In genomic region chr20:63704749-63705117, GRCh38 we compare ENCODE assay signal across 1 cellular context.
TF ChIP-seq lines count a peak whose summit lies in the region.

No MANE protein-coding gene starts in this region.

TF ChIP-seq in HEK293T, 16 proteins besides CTCF, POLR2A, EP300 and RAD21:
- no peak for TF ChIP-seq FOXM1 (IDR thresholded peaks at IDR 0.05; ENCODE audit: borderline replicate concordance)
- TF ChIP-seq NFRKB (IDR thresholded peaks at IDR 0.05), result no peak
- no peak for TF ChIP-seq SUZ12 (IDR thresholded peaks at IDR 0.05)
- no peak for TF ChIP-seq TARDBP (IDR thresholded peaks at IDR 0.05)
- no peak for TF ChIP-seq ZNF384 (IDR thresholded peaks at IDR 0.05)
- TF ChIP-seq ELF4 (IDR thresholded peaks at IDR 0.05), result no peak
- TF ChIP-seq PKNOX1 (IDR thresholded peaks at IDR 0.05), result no peak
- TF ChIP-seq FOXK2 (IDR thresholded peaks at IDR 0.05), result no peak
- TF ChIP-seq SP1 (IDR thresholded peaks at IDR 0.05), result no peak
- TF ChIP-seq ARNT (IDR thresholded peaks at IDR 0.05), result no peak
- TF ChIP-seq LEF1 (IDR thresholded peaks at IDR 0.05; ENCODE audit: borderline replicate concordance), result no peak
- no peak for TF ChIP-seq CTBP1 (IDR thresholded peaks at IDR 0.05; ENCODE audit: borderline replicate concordance)
- TF ChIP-seq HDGF (IDR thresholded peaks at IDR 0.05; ENCODE audit: borderline replicate concordance), result no peak
- no peak for TF ChIP-seq FOXA1 (IDR thresholded peaks at IDR 0.05)
